ENCODE assay signal across 14 cellular contexts in the genomic region with DNA sequence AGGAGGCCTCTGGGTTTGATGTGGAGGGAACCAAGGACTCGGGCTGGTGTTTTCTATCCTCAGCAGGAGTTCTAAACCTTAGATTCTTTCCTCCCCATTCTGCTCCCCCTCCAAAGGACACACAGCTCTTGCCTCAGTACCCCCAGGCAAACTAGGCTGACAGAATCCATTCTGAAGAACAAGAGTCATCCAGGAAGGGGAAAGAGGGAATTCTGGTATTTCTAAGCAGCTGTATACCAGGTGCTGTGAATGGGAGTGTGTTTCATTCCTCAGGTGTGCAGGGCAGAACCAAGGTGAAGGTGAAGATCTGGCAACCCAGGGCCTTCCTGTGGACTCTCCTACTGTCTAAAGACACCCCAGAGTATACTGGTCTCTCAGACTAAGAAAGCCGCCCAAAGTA. TPM values are rescaled to one million over a fixed set of nuclear protein-coding genes. Genes with fewer than 3 reads are reported as not detected.
DNase-seq lines count a peak whose midpoint lies in the region; ATAC-seq and TF ChIP-seq lines count a peak whose summit lies in the region.
"Had no signal": no experiment of that assay in that cellular context is flagged by ENCODE, and none has a peak within 500 bp of the region (broad histone marks: within the 10 kb centered on the region; RNA-seq: fewer than 3 reads in every experiment).

No MANE protein-coding gene starts in this region.

- TF ChIP-seq POLR2A in gastroesophageal sphincter (IDR thresholded peaks at IDR 0.05): no peak
- no peak for TF ChIP-seq POLR2A in uterus (IDR thresholded peaks at IDR 0.05)

- TF ChIP-seq CTCF in right atrium auricular region (IDR thresholded peaks at IDR 0.05): no peak
- no peak for TF ChIP-seq CTCF in gastroesophageal sphincter (IDR thresholded peaks at IDR 0.05)
- no peak for TF ChIP-seq CTCF in uterus (IDR thresholded peaks at IDR 0.05)

- H3K4me1 ChIP-seq in right atrium auricular region (peaks cover 9 to 88% of the 10 kb centered on the region in 2 donors), gastroesophageal sphincter (peaks cover 9 to 80% (median 38%) of the 10 kb centered on the region in 3 donors), rectal smooth muscle tissue (ENCODE audit: control insufficient read depth, insufficient read depth, low read length) (peaks cover 24% of the 10 kb centered on the region), uterus (peaks cover 0 to under 1% of the 10 kb centered on the region in 2 donors)
- H3K4me1 ChIP-seq in effector memory CD4-positive, alpha-beta T cell (ENCODE audit: control insufficient read depth, insufficient read depth, low read length, poor library complexity, severe bottlenecking): peaks cover 21% of the 10 kb centered on the region

- H3K36me3 ChIP-seq in right atrium auricular region: peaks cover 32% of the 10 kb centered on the region
- H3K36me3 ChIP-seq in gastroesophageal sphincter: peaks cover 0 to 65% of the 10 kb centered on the region in 2 donors
- peaks cover 22% of the 10 kb centered on the region for H3K36me3 ChIP-seq in rectal smooth muscle tissue (ENCODE audit: control insufficient read depth, insufficient read depth, low read length)
- no peaks in the 10 kb centered on the region for H3K36me3 ChIP-seq in uterus
- H3K36me3 ChIP-seq in effector memory CD4-positive, alpha-beta T cell (ENCODE audit: control insufficient read depth, insufficient read depth, low read length): peaks cover 46% of the 10 kb centered on the region
- H3K36me3 ChIP-seq: cardiac muscle cell had no signal

- no peak for TF ChIP-seq EP300 in gastroesophageal sphincter (IDR thresholded peaks at IDR 0.05)

- WGBS in gastroesophageal sphincter (ENCODE audit: low coverage in 1 of 2), 2 donors: no CpG with 5 or more reads among the region's 2 CpGs

- H3K27me3 ChIP-seq in right atrium auricular region (no peaks in the 10 kb centered on the region), gastroesophageal sphincter (no peaks in the 10 kb centered on the region), rectal smooth muscle tissue (ENCODE audit: control insufficient read depth, insufficient read depth, low read length) (no peaks in the 10 kb centered on the region), uterus (no peaks in the 10 kb centered on the region)
- H3K27me3 ChIP-seq in effector memory CD4-positive, alpha-beta T cell (replicated peaks; ENCODE audit: control insufficient read depth, insufficient read depth, low read length, poor library complexity, severe bottlenecking): no peaks in the 10 kb centered on the region
- H3K27me3 ChIP-seq: cardiac muscle cell had no signal

- ATAC-seq in left cardiac atrium (no peak), gastroesophageal sphincter (no peak), GM19395 (IDR thresholded peaks at IDR 0.05; ENCODE audit: unreplicated experiment) (no peak)
- ATAC-seq: A549; activated CD8-positive, alpha-beta T cell treated with anti-CD3 and anti-CD28 coated beads, Interleukin-2, amount 10 ng/mL, durations not matched to agents 7 days and 5 days had no signal

- intact Hi-C loops in left cardiac atrium (cut with DNase I): loop anchor here (2.0 to 10.0 kb wide), 4 partner anchors 20 to 238 kb away; a partner anchor contains a TSS
- intact Hi-C loops in uterus (cut with DNase I; ENCODE audit: low total_unique reads): loop anchor here (10.0 kb wide), 2 partner anchors 148 to 238 kb away; a partner anchor contains a TSS

- DNase-seq in right atrium auricular region (ENCODE audit: low spot score) (no peak), left cardiac atrium (no peak), uterus (no peak), NCI-H2107 treated with DMSO at 0.1 percent for 48 hours (lab: John Stamatoyannopoulos, UW; ENCODE audit: unreplicated experiment) (no peak)
- DNase-seq in effector memory CD4-positive, alpha-beta T cell: no peak
- DNase-seq: activated CD8-positive, alpha-beta T cell treated with anti-CD3 and anti-CD28 coated beads, Interleukin-2, amount 10 ng/mL, durations not matched to agents 7 days and 5 days; activated effector memory CD4-positive, alpha-beta T cell treated with anti-CD3 and anti-CD28 coated beads, Interleukin-2, amount 50 U/mL, for 16 hours; CD4-positive, alpha-beta memory T cell; NCI-H146 had no signal

- H3K27ac ChIP-seq in right atrium auricular region (peak overlapping the region; percentile 76 to 80), gastroesophageal sphincter (peak overlapping the region; percentile 37 to 99 (median 92)), rectal smooth muscle tissue (ENCODE audit: low read depth, low read length) (peak overlapping the region; percentile 74), uterus (peak overlapping the region; percentile 40 to 54)
- no peak overlapping the region for H3K27ac ChIP-seq in effector memory CD4-positive, alpha-beta T cell (ENCODE audit: insufficient read depth, low read length, poor library complexity, severe bottlenecking)
- H3K27ac ChIP-seq: A549, cardiac muscle cell had no signal

- H3K4me3 ChIP-seq in right atrium auricular region: no peak overlapping the region
- H3K4me3 ChIP-seq in gastroesophageal sphincter: no peak overlapping the region
- no peak overlapping the region for H3K4me3 ChIP-seq in rectal smooth muscle tissue (ENCODE audit: low read length)
- H3K4me3 ChIP-seq in uterus: no peak overlapping the region
- H3K4me3 ChIP-seq in effector memory CD4-positive, alpha-beta T cell (ENCODE audit: insufficient read depth, low read depth, low read length, poor library complexity, severe bottlenecking): no peak overlapping the region
- H3K4me3 ChIP-seq: A549, cardiac muscle cell had no signal

- H3K9me3 ChIP-seq in right atrium auricular region (no peaks in the 10 kb centered on the region), gastroesophageal sphincter (no peaks in the 10 kb centered on the region), uterus (no peaks in the 10 kb centered on the region)
- no peaks in the 10 kb centered on the region for H3K9me3 ChIP-seq in effector memory CD4-positive, alpha-beta T cell (ENCODE audit: control insufficient read depth, low read length)
- H3K9me3 ChIP-seq: A549 had no signal

- H3K9ac ChIP-seq in rectal smooth muscle tissue (ENCODE audit: low read length): no peak overlapping the region

RNA-seq across cellular contexts. Expression of a gene that starts 4.1 kb away (rescaled TPM):
- total RNA-seq in right atrium auricular region (10 to 100 TPM; 64.9 to 78.1 TPM), left cardiac atrium (10 to 100 TPM; 29.7 to 30.1 TPM), gastroesophageal sphincter (10 to 100 TPM; 59.6 to 76.0 (median 73.1) TPM), uterus (10 to 100 TPM; 14.1 to 49.3 (median 31.4) TPM)

RNA-seq across cellular contexts. Expression of a gene that starts 19.9 kb away (rescaled TPM):
- total RNA-seq in right atrium auricular region (100 to 1,000 TPM in 1 of 2 donors, 10 to 100 TPM in 1; 83.6 to 161 TPM), left cardiac atrium (100 to 1,000 TPM; 175 to 184 TPM), gastroesophageal sphincter (100 to 1,000 TPM; 215 to 461 (median 287) TPM), uterus (100 to 1,000 TPM in 2 of 4 donors, 10 to 100 TPM in 2; 89.1 to 276 (median 116) TPM)

RNA-seq across cellular contexts. Expression of a gene that starts 50.2 kb away (rescaled TPM):
- total RNA-seq in right atrium auricular region (10 to 100 TPM; 35.1 to 39.6 TPM), left cardiac atrium (10 to 100 TPM; 43.9 to 58.3 TPM), gastroesophageal sphincter (10 to 100 TPM; 40.8 to 61.1 (median 45.5) TPM), uterus (10 to 100 TPM; 18.5 to 83.6 (median 24.2) TPM)

RNA-seq across cellular contexts. Expression of a gene that starts 56.3 kb away (rescaled TPM):
- 10 to 100 TPM; 36.0 to 49.8 TPM for total RNA-seq in right atrium auricular region
- total RNA-seq in left cardiac atrium: 10 to 100 TPM; 37.0 to 44.4 TPM
- total RNA-seq in gastroesophageal sphincter: 10 to 100 TPM; 72.7 to 98.4 (median 77.2) TPM
- 100 to 1,000 TPM in 1 of 4 donors, 10 to 100 TPM in 3; 34.6 to 118 (median 57.3) TPM for total RNA-seq in uterus
